In the genomic region with DNA sequence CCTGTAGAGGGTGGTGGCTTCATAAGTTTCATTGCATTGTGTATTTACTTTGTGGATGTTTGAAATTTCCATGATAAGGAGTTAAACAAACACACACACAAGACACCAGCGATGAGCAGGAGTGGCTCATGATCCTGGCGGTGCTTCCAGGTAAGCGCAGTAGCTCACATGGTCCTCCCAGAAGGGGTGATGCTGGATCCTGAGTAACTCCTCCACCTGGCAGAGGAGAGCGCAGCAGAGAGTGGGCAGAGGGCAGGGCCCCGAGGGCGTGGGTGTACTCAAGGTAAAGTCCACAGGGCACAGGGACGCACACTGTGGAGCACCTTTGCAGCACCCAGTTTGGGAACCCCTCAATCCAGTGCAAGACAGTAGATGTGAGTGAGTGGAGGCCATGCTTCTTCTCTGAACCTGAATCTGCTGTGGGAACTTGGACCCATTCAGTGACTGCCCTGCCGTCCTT, we compare ENCODE assay signal across 1 cellular context.
TF ChIP-seq lines count a peak whose summit lies in the region.

No MANE protein-coding gene starts in this region.

TF ChIP-seq in HepG2, 621 proteins besides CTCF, POLR2A, EP300 and RAD21 (continued from another document):
- TF ChIP-seq ARID5B (CRISPR knock-in tag; IDR thresholded peaks at IDR 0.05), result peak; percentile 45
